In the genomic region with DNA sequence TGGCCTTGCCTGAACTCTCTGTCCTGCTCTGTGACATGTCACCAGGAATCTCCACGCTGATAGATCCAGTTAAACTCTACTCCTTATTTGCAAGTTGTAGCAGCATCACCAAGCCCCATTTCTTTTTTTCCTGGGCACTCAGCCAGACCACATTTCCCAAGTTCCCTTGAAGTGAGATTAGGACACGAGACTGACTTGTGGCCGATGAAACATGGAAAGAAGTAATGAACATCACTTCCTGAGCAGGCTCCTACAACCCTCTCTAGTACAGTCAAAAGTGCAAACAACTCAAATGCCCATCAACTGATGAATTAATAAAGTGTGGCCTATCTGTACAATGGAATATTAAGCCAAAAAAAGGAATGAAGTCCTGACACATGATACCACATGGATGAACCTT, we compare ENCODE assay signal across 18 cellular contexts.
A peak's percentile ranks its signal among the peaks of the same experiment; 100 is the strongest.
DNase-seq lines count a peak whose midpoint lies in the region; ATAC-seq and TF ChIP-seq lines count a peak whose summit lies in the region.
"Had no signal": no experiment of that assay in that cellular context is flagged by ENCODE, and none has a peak within 500 bp of the region (broad histone marks: within the 10 kb centered on the region; RNA-seq: fewer than 3 reads in every experiment).

No MANE protein-coding gene starts in this region.

- DNase-seq in MCF 10A (ENCODE audit: unreplicated experiment) = peak; percentile 73
- no peak for DNase-seq in breast epithelium (ENCODE audit: low spot score in 2 of 2)
- peak; percentile 53 for DNase-seq in SK-MEL-5 (ENCODE audit: low read depth, low spot score)
- DNase-seq in fibroblast of pulmonary artery (ENCODE audit: low read depth) = peak; percentile 61
- DNase-seq in activated CD4-positive, CD25-positive, alpha-beta regulatory T cell (lab: John Stamatoyannopoulos, UW) = no peak
- no peak for DNase-seq in stomach
- no peak for DNase-seq in ecto neural progenitor cell (ENCODE audit: low spot score)
- no peak for DNase-seq in aorta
- DNase-seq: mesendoderm; NCI-H146; NCI-H526; nucleus accumbens; stimulated activated CD4-positive, alpha-beta T cell treated with anti-CD3 and anti-CD28 coated beads, Interleukin-12 subunit alpha, Interleukin-12 subunit beta, amount 100 ng/mL, for 4 hours; T-helper 9 cell had no signal

- TF ChIP-seq CTCF in MCF 10A (IDR thresholded peaks at IDR 0.05; ENCODE audit: unreplicated experiment) (no peak), breast epithelium (IDR thresholded peaks at IDR 0.05) (no peak), fibroblast of pulmonary artery (IDR thresholded peaks at IDR 0.05; ENCODE audit: low read length, missing control alignments) (no peak), stomach (IDR thresholded peaks at IDR 0.05) (no peak)

- H3K9me3 Mint-ChIP-seq in MCF 10A (ENCODE audit: unreplicated experiment) = peaks cover 10% of the 10 kb centered on the region

- no peak overlapping the region for H3K4me3 Mint-ChIP-seq in MCF 10A (ENCODE audit: unreplicated experiment)

- TF ChIP-seq POLR2A in breast epithelium (IDR thresholded peaks at IDR 0.05) (no peak), stomach (IDR thresholded peaks at IDR 0.05) (no peak)

- intact Hi-C loops in MCF 10A (cut with micrococcal nuclease) = no loop called here
- intact Hi-C loops in breast epithelium (cut with DNase I; ENCODE audit: low total_unique reads) = no loop called here
- intact Hi-C loops in stomach (cut with DNase I; ENCODE audit: low total_unique reads) = no loop called here
- intact Hi-C loops in aorta (cut with DNase I) = no loop called here

- H3K36me3 Mint-ChIP-seq in MCF 10A (ENCODE audit: insufficient read depth, unreplicated experiment) = no peaks in the 10 kb centered on the region

- H3K4me3 ChIP-seq in breast epithelium (no peak overlapping the region), fibroblast of pulmonary artery (replicated peaks; ENCODE audit: low read depth, low read length) (no peak overlapping the region), stomach (no peak overlapping the region), aorta (ENCODE audit: low read length in 2 of 2) (no peak overlapping the region)
- H3K4me3 ChIP-seq: GM12878, suprapubic skin had no signal

- ATAC-seq in aorta (ENCODE audit: low FRiP score) = no peak
- ATAC-seq: GM12878, Right ventricle myocardium inferior had no signal

- peaks cover 0 to 39% of the 10 kb centered on the region in 2 donors for H3K27me3 ChIP-seq in breast epithelium
- H3K27me3 ChIP-seq in stomach = peaks cover 0 to 3% (median 0%) of the 10 kb centered on the region in 3 donors
- H3K27me3 ChIP-seq in aorta (ENCODE audit: control insufficient read depth in 1 of 2, insufficient read depth in 2 of 2, low read length in 1 of 2) = no peaks in the 10 kb centered on the region
- H3K27me3 ChIP-seq: suprapubic skin had no signal

- POLR2A ChIA-PET in MCF 10A (lab: Yijun Ruan, JAX) = no interaction called here

- H3K27me3 Mint-ChIP-seq in MCF 10A (ENCODE audit: insufficient read depth, unreplicated experiment) = peaks cover 14% of the 10 kb centered on the region

- H3K4me1 ChIP-seq in breast epithelium (no peaks in the 10 kb centered on the region), stomach (no peaks in the 10 kb centered on the region), aorta (ENCODE audit: control insufficient read depth in 1 of 2, insufficient read depth in 2 of 2, low read length in 2 of 2) (no peaks in the 10 kb centered on the region)
- H3K4me1 ChIP-seq: suprapubic skin had no signal

- 6 to 24% (median 11%) methylated on average over 3 of the region's 3 CpGs for WGBS in stomach, 5 donors
- 24 to 37% methylated on average over 3 of the region's 3 CpGs for WGBS in aorta, 2 donors

- no peaks in the 10 kb centered on the region for H3K4me1 Mint-ChIP-seq in MCF 10A (ENCODE audit: insufficient read depth, unreplicated experiment)

- H3K9me3 ChIP-seq in breast epithelium (no peaks in the 10 kb centered on the region), stomach (no peaks in the 10 kb centered on the region), aorta (ENCODE audit: control insufficient read depth, low read length) (no peaks in the 10 kb centered on the region)
- H3K9me3 ChIP-seq: suprapubic skin had no signal

- in situ Hi-C loops in SK-MEL-5 (cut with HindIII; ENCODE audit: low pct_unique_long_range_greater_than_20kb, low sequenced_read_pairs) = no loop called here

- CTCF ChIA-PET in MCF 10A (lab: Yijun Ruan, JAX) = no interaction called here

- H3K36me3 ChIP-seq in breast epithelium (no peaks in the 10 kb centered on the region), stomach (no peaks in the 10 kb centered on the region), aorta (ENCODE audit: control insufficient read depth in 1 of 2, insufficient read depth in 2 of 2, low read length in 1 of 2) (no peaks in the 10 kb centered on the region)
- H3K36me3 ChIP-seq: suprapubic skin had no signal

- H3K27ac ChIP-seq in breast epithelium = no peak overlapping the region
- no peak overlapping the region for H3K27ac ChIP-seq in stomach
- H3K27ac ChIP-seq in aorta (ENCODE audit: low read depth in 1 of 2, low read length in 2 of 2) = no peak overlapping the region
- H3K27ac ChIP-seq: epithelial cell of prostate, suprapubic skin had no signal

- BruUV-seq in MCF 10A (replicated peaks; lab: Mats Ljungman, UMichigan) = no TSS peak

- H3K27ac Mint-ChIP-seq in MCF 10A (ENCODE audit: low read depth, unreplicated experiment) = no peak overlapping the region

- TF ChIP-seq EP300 in stomach (IDR thresholded peaks at IDR 0.05) = no peak

Comparison
In these comparisons a context has a peak if more than half of its experiments do, and no peak if none do; other contexts are left out.
1. DNase-seq: peak in MCF 10A (single experiment), SK-MEL-5 (single experiment) and fibroblast of pulmonary artery (single experiment); none in breast epithelium (0 of 2), activated CD4-positive, CD25-positive, alpha-beta regulatory T cell (0 of 4), stomach (single experiment), ecto neural progenitor cell (single experiment) and aorta (0 of 2).